Comparison of ENCODE assay signal across 13 cellular contexts in genomic region chr6:11876934-11877433, GRCh38.
DNase-seq lines count a peak whose midpoint lies in the region; ATAC-seq, FAIRE-seq and TF ChIP-seq lines count a peak whose summit lies in the region.
"Had no signal": no experiment of that assay in that cellular context is flagged by ENCODE, and none has a peak within 500 bp of the region (broad histone marks: within the 10 kb centered on the region; RNA-seq: fewer than 3 reads in every experiment).

No MANE protein-coding gene starts in this region.

- intact Hi-C loops in IMR-90 (cut with micrococcal nuclease) (no loop called here), head of caudate nucleus (cut with DNase I) (no loop called here)

- H2BK120ac ChIP-seq in IMR-90 (ENCODE audit: low read depth, low read length) = 0 out of 2 replicates have a peak overlapping the region, but pooled peaks have one; percentile 16

- TF ChIP-seq RAD21 in IMR-90 (IDR thresholded peaks at IDR 0.05; ENCODE audit: low read length) = no peak

- TF ChIP-seq POLR2A in GM12891 (IDR thresholded peaks at IDR 0.05; ENCODE audit: low read depth, low read length) (0 out of 2 replicates have a peak, but pooled peaks have one; percentile 40), IMR-90 (IDR thresholded peaks at IDR 0.05; ENCODE audit: low read depth, low read length) (no peak)

- H2AFZ ChIP-seq in IMR-90 (replicated peaks; ENCODE audit: low read length, poor library complexity) = no peak overlapping the region

- no peaks in the 10 kb centered on the region for H3K9me3 ChIP-seq in IMR-90 (ENCODE audit: control insufficient read depth, insufficient read depth, low read length)
- H3K9me3 ChIP-seq: MG63 had no signal

- no peak overlapping the region for H3K4ac ChIP-seq in IMR-90 (ENCODE audit: low read depth, low read length)

- POLR2A ChIA-PET in IMR-90 (lab: Charles Lee; ENCODE audit: unreplicated experiment) = no interaction called here

- no peak overlapping the region for H2BK5ac ChIP-seq in IMR-90 (ENCODE audit: low read depth, low read length, poor library complexity, severe bottlenecking)

- H2BK20ac ChIP-seq in IMR-90 (ENCODE audit: low read depth, low read length) = no peak overlapping the region; the same call in 1 of the 2 replicates

- H4K91ac ChIP-seq in IMR-90 (ENCODE audit: insufficient read depth, low read depth, low read length) = no peak overlapping the region

- CTCF ChIA-PET in IMR-90 (lab: Yijun Ruan, JAX) = no interaction called here

- 92% methylated on average over 7 of the region's 10 CpGs; no CpG with 5 or more reads in 1 of the 2 experiments for WGBS in IMR-90 (ENCODE audit: extremely low coverage in 2 of 2, insufficient read length in 1 of 2), 2 experiments

- FAIRE-seq in GM12891 (lab: Jason Lieb, UNC) = peak; percentile 94
- FAIRE-seq: endothelial cell of umbilical vein, small intestine had no signal

- no peak overlapping the region for H2AK9ac ChIP-seq in IMR-90 (replicated peaks; ENCODE audit: low read depth, low read length, poor library complexity)

- no peaks in the 10 kb centered on the region for H4K20me1 ChIP-seq in IMR-90 (ENCODE audit: insufficient read depth, low read length)

- no peak overlapping the region for H3K4me3 ChIP-seq in IMR-90 (ENCODE audit: insufficient read depth, low read depth, low read length)
- H3K4me3 ChIP-seq: MG63 had no signal

- no peak overlapping the region for H3K27ac ChIP-seq in IMR-90 (ENCODE audit: insufficient read depth, low read length)

- no peak overlapping the region for H4K8ac ChIP-seq in IMR-90 (ENCODE audit: low read depth in 2 of 2, low read length in 2 of 2)

- no peaks in the 10 kb centered on the region for H3K27me3 ChIP-seq in IMR-90 (ENCODE audit: control insufficient read depth, insufficient read depth, low read length)
- H3K27me3 ChIP-seq: MG63 had no signal

- H3K36me3 ChIP-seq in IMR-90 (ENCODE audit: control insufficient read depth, insufficient read depth, low read length) = no peaks in the 10 kb centered on the region
- H3K36me3 ChIP-seq: MG63 had no signal

- peak overlapping the region; percentile 9; the same call in 1 of the 2 replicates for H3K18ac ChIP-seq in IMR-90 (ENCODE audit: low read depth, low read length)

- no peak overlapping the region; the same call in 1 of the 2 replicates for H4K5ac ChIP-seq in IMR-90 (ENCODE audit: low read depth, low read length)

- H3K23ac ChIP-seq in IMR-90 (ENCODE audit: low read depth, low read length) = no peak overlapping the region

- no TSS peak for BruUV-seq in IMR-90 (replicated peaks; lab: Mats Ljungman, UMichigan)

- no peak for DNase-seq in GM12891 (ENCODE audit: insufficient read length, low spot score)
- DNase-seq in IMR-90 = no peak
- no peak for DNase-seq in GF-D8 (lab: John Stamatoyannopoulos, UW)
- no peak for DNase-seq in stimulated activated CD4-positive, alpha-beta T cell treated with anti-CD3 and anti-CD28 coated beads, Interleukin-12 subunit alpha, Interleukin-12 subunit beta, amount 100 ng/mL, for 4 hours
- DNase-seq in NK-92 (lab: John Stamatoyannopoulos, UW; ENCODE audit: unreplicated experiment) = no peak
- DNase-seq in head of caudate nucleus = no peak
- DNase-seq: activated CD8-positive, alpha-beta memory T cell treated with anti-CD3 and anti-CD28 coated beads, Interleukin-2, amount 50 U/mL, for 48 hours; anterior cingulate cortex; MG63; small intestine had no signal

- H3K79me1 ChIP-seq in IMR-90 (ENCODE audit: low read depth in 1 of 2, low read length in 2 of 2) = no peaks in the 10 kb centered on the region

- H3K9ac ChIP-seq in IMR-90 (ENCODE audit: low read depth, low read length) = no peak overlapping the region

- no peak overlapping the region for H2BK15ac ChIP-seq in IMR-90 (ENCODE audit: low read depth, low read length)

- no peaks in the 10 kb centered on the region for H3K9me1 ChIP-seq in IMR-90 (ENCODE audit: insufficient read depth, low read length)

- ATAC-seq in GM19438 (IDR thresholded peaks at IDR 0.05; ENCODE audit: low read depth, unreplicated experiment) (peak; percentile 79), HG02840 (IDR thresholded peaks at IDR 0.05; ENCODE audit: low FRiP score, unreplicated experiment) (peak; percentile 63), IMR-90 (ENCODE audit: low read depth) (no peak)

- no peak overlapping the region for H3K56ac ChIP-seq in IMR-90 (ENCODE audit: extremely low read depth, insufficient read depth, low read length)

- H3K14ac ChIP-seq in IMR-90 (replicated peaks; ENCODE audit: low read depth, low read length) = no peak overlapping the region

- H2AK5ac ChIP-seq in IMR-90 (ENCODE audit: low read depth, low read length) = no peak overlapping the region

- in situ Hi-C loops in IMR-90 (cut with MboI; ENCODE audit: low sequenced_read_pairs) = no loop called here

- no peak for TF ChIP-seq CTCF in IMR-90 (conservative IDR thresholded peaks at IDR 0.05; ENCODE audit: low read depth, low read length)

- no peak overlapping the region for H3K4me2 ChIP-seq in IMR-90 (ENCODE audit: low read depth, low read length)

- peaks cover 4% of the 10 kb centered on the region for H3K4me1 ChIP-seq in IMR-90 (ENCODE audit: control insufficient read depth, insufficient read depth, low read length)

- dilution Hi-C loops in IMR-90 (cut with HindIII; ENCODE audit: low sequenced_read_pairs, unreplicated experiment) = no loop called here

TF ChIP-seq in GM12891, 5 proteins besides CTCF, POLR2A, EP300 and RAD21:
- TF ChIP-seq SPI1 (IDR thresholded peaks at IDR 0.05; ENCODE audit: low read depth, low read length) = peak; percentile 98
- TF ChIP-seq POU2F2 (IDR thresholded peaks at IDR 0.05; ENCODE audit: low read depth, low read length) = peak; percentile 36; the same call in 1 of the 2 replicates
- no peak for TF ChIP-seq PAX5 (IDR thresholded peaks at IDR 0.05; ENCODE audit: insufficient read depth, low read length, severe bottlenecking)

TF ChIP-seq in IMR-90, 13 proteins besides CTCF, POLR2A, EP300 and RAD21:
- TF ChIP-seq CHD1 (IDR thresholded peaks at IDR 0.05; ENCODE audit: low read depth, low read length) (no peak), SMC3 (IDR thresholded peaks at IDR 0.05; ENCODE audit: low read depth, low read length) (no peak), MAZ (IDR thresholded peaks at IDR 0.05; ENCODE audit: borderline replicate concordance, low read depth, low read length) (no peak), BHLHE40 (IDR thresholded peaks at IDR 0.05; ENCODE audit: low read depth, low read length) (no peak), ELK1 (IDR thresholded peaks at IDR 0.05; ENCODE audit: borderline replicate concordance, low read depth, low read length) (no peak), FOS (IDR thresholded peaks at IDR 0.05; ENCODE audit: low read depth, low read length) (no peak), USF2 (IDR thresholded peaks at IDR 0.05; ENCODE audit: low read depth, low read length) (no peak), MAFK (IDR thresholded peaks at IDR 0.05; ENCODE audit: low read depth, low read length) (no peak), NFE2L2 (IDR thresholded peaks at IDR 0.05; ENCODE audit: low read depth, low read length) (no peak), MXI1 (IDR thresholded peaks at IDR 0.05; ENCODE audit: borderline replicate concordance, low read depth, low read length) (no peak), CEBPB (IDR thresholded peaks at IDR 0.05; ENCODE audit: low read depth, low read length) (no peak), RFX5 (IDR thresholded peaks at IDR 0.05; ENCODE audit: low read depth, low read length) (no peak), RCOR1 (IDR thresholded peaks at IDR 0.05; ENCODE audit: insufficient replicate concordance, low read length) (no peak)
